ENCODE assay signal across 1 cellular context in the genomic region with DNA sequence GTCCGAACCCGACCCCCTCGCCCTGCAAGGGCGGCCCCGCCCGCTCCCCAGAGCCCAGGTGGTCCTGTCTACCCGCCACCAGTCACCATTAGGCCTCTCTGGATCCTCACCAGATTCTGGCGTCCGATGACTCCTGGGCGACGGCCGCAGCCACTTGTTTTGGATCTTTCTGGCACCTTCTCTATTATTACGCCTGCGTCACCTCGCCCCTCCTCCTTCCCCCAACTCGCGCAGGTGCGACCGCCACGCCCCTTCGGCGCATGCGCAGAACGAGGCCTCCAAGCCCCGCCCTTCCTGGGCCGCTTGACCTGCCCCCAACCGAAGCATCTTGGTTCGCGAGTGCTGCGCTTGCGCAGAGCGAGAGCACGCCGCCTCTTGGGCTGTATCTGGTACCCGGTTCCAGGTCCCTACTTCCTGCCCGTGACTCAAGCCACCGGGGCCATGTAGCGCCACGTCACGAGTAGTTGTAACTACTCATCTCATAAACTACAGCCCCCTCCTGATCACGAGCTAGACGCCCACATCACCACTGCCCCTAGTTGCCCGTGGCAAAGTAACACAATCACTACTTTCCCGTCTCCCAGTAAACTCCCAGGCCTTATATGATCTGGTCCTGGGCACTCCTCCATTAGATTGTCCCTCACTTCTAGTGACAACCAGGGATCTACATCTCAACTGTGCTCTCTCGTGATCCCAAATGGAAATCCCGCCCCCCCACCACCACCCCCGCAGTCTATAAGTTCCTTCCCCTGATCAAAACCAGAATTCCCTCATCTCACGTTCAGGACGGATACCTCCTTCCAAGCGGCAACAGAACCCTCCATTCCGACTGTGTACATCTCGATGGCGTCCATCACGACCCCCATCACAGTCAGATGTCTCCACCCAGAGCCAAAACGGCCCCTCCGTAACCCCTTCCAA.
TF ChIP-seq lines count a peak whose summit lies in the region.

A gene with protein sequence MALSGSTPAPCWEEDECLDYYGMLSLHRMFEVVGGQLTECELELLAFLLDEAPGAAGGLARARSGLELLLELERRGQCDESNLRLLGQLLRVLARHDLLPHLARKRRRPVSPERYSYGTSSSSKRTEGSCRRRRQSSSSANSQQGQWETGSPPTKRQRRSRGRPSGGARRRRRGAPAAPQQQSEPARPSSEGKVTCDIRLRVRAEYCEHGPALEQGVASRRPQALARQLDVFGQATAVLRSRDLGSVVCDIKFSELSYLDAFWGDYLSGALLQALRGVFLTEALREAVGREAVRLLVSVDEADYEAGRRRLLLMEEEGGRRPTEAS (minus strand): TSS at position 156 of the 921 bp plus-strand sequence. CDS start 670 bp downstream, outside the sequence.

TF ChIP-seq in HepG2, 621 proteins besides CTCF, POLR2A, EP300 and RAD21 (continued from another document and continues in another):
- TF ChIP-seq, protein P1, sequence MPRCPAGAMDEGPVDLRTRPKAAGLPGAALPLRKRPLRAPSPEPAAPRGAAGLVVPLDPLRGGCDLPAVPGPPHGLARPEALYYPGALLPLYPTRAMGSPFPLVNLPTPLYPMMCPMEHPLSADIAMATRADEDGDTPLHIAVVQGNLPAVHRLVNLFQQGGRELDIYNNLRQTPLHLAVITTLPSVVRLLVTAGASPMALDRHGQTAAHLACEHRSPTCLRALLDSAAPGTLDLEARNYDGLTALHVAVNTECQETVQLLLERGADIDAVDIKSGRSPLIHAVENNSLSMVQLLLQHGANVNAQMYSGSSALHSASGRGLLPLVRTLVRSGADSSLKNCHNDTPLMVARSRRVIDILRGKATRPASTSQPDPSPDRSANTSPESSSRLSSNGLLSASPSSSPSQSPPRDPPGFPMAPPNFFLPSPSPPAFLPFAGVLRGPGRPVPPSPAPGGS (CRISPR knock-in tag; IDR thresholded peaks at IDR 0.05): no peak
- TF ChIP-seq ELF3 (CRISPR knock-in tag; IDR thresholded peaks at IDR 0.05): peak; percentile 62
- TF ChIP-seq ZNF839 (CRISPR knock-in tag; IDR thresholded peaks at IDR 0.05; ENCODE audit: borderline replicate concordance): no peak
- TF ChIP-seq, protein P2, sequence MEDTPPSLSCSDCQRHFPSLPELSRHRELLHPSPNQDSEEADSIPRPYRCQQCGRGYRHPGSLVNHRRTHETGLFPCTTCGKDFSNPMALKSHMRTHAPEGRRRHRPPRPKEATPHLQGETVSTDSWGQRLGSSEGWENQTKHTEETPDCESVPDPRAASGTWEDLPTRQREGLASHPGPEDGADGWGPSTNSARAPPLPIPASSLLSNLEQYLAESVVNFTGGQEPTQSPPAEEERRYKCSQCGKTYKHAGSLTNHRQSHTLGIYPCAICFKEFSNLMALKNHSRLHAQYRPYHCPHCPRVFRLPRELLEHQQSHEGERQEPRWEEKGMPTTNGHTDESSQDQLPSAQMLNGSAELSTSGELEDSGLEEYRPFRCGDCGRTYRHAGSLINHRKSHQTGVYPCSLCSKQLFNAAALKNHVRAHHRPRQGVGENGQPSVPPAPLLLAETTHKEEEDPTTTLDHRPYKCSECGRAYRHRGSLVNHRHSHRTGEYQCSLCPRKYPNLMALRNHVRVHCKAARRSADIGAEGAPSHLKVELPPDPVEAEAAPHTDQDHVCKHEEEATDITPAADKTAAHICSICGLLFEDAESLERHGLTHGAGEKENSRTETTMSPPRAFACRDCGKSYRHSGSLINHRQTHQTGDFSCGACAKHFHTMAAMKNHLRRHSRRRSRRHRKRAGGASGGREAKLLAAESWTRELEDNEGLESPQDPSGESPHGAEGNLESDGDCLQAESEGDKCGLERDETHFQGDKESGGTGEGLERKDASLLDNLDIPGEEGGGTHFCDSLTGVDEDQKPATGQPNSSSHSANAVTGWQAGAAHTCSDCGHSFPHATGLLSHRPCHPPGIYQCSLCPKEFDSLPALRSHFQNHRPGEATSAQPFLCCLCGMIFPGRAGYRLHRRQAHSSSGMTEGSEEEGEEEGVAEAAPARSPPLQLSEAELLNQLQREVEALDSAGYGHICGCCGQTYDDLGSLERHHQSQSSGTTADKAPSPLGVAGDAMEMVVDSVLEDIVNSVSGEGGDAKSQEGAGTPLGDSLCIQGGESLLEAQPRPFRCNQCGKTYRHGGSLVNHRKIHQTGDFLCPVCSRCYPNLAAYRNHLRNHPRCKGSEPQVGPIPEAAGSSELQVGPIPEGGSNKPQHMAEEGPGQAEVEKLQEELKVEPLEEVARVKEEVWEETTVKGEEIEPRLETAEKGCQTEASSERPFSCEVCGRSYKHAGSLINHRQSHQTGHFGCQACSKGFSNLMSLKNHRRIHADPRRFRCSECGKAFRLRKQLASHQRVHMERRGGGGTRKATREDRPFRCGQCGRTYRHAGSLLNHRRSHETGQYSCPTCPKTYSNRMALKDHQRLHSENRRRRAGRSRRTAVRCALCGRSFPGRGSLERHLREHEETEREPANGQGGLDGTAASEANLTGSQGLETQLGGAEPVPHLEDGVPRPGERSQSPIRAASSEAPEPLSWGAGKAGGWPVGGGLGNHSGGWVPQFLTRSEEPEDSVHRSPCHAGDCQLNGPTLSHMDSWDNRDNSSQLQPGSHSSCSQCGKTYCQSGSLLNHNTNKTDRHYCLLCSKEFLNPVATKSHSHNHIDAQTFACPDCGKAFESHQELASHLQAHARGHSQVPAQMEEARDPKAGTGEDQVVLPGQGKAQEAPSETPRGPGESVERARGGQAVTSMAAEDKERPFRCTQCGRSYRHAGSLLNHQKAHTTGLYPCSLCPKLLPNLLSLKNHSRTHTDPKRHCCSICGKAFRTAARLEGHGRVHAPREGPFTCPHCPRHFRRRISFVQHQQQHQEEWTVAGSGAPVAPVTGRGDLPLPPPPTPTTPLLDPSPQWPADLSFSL (CRISPR knock-in tag; IDR thresholded peaks at IDR 0.05): no peak
- TF ChIP-seq, protein P3, sequence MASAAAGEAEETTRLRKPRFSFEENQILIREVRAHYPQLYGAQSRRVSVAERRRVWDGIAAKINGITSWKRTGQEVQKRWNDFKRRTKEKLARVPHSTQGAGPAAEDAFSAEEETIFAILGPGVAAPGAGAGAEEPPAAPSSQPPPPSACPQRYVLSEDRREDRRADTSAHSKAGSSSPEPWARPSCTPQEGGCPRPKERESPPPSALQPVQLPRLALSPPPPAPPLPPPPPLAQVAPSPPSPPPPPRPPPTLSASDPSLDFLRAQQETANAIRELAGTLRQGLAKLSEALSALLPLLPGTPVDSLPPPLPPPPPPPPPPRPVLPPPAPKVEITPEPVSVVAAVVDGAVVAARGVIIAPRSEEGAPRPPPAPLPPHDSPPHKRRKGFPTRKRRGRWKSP (CRISPR knock-in tag; IDR thresholded peaks at IDR 0.05): 0 out of 2 replicates have a peak, but pooled peaks have one; percentile 33
- TF ChIP-seq, protein P4, sequence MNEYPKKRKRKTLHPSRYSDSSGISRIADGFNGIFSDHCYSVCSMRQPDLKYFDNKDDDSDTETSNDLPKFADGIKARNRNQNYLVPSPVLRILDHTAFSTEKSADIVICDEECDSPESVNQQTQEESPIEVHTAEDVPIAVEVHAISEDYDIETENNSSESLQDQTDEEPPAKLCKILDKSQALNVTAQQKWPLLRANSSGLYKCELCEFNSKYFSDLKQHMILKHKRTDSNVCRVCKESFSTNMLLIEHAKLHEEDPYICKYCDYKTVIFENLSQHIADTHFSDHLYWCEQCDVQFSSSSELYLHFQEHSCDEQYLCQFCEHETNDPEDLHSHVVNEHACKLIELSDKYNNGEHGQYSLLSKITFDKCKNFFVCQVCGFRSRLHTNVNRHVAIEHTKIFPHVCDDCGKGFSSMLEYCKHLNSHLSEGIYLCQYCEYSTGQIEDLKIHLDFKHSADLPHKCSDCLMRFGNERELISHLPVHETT (CRISPR knock-in tag; conservative IDR thresholded peaks at IDR 0.05): no peak
- TF ChIP-seq ELF4 (CRISPR knock-in tag; IDR thresholded peaks at IDR 0.05; ENCODE audit: borderline replicate concordance): no peak
- no peak for TF ChIP-seq ZNF138 (CRISPR knock-in tag; IDR thresholded peaks at IDR 0.05; ENCODE audit: low read depth)
- TF ChIP-seq, protein P5, sequence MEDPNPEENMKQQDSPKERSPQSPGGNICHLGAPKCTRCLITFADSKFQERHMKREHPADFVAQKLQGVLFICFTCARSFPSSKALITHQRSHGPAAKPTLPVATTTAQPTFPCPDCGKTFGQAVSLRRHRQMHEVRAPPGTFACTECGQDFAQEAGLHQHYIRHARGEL (CRISPR knock-in tag; IDR thresholded peaks at IDR 0.05): no peak
- TF ChIP-seq, protein P6, sequence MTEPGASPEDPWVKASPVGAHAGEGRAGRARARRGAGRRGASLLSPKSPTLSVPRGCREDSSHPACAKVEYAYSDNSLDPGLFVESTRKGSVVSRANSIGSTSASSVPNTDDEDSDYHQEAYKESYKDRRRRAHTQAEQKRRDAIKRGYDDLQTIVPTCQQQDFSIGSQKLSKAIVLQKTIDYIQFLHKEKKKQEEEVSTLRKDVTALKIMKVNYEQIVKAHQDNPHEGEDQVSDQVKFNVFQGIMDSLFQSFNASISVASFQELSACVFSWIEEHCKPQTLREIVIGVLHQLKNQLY (CRISPR knock-in tag; IDR thresholded peaks at IDR 0.05): no peak
- TF ChIP-seq, protein P7, sequence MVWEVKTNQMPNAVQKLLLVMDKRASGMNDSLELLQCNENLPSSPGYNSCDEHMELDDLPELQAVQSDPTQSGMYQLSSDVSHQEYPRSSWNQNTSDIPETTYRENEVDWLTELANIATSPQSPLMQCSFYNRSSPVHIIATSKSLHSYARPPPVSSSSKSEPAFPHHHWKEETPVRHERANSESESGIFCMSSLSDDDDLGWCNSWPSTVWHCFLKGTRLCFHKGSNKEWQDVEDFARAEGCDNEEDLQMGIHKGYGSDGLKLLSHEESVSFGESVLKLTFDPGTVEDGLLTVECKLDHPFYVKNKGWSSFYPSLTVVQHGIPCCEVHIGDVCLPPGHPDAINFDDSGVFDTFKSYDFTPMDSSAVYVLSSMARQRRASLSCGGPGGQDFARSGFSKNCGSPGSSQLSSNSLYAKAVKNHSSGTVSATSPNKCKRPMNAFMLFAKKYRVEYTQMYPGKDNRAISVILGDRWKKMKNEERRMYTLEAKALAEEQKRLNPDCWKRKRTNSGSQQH (CRISPR knock-in tag; IDR thresholded peaks at IDR 0.05; ENCODE audit: low read depth): no peak
- TF ChIP-seq ZNF644 (CRISPR knock-in tag; IDR thresholded peaks at IDR 0.05; ENCODE audit: low read depth): no peak
- no peak for TF ChIP-seq ZNF615 (CRISPR knock-in tag; IDR thresholded peaks at IDR 0.05; ENCODE audit: borderline replicate concordance)
- TF ChIP-seq, protein P8, sequence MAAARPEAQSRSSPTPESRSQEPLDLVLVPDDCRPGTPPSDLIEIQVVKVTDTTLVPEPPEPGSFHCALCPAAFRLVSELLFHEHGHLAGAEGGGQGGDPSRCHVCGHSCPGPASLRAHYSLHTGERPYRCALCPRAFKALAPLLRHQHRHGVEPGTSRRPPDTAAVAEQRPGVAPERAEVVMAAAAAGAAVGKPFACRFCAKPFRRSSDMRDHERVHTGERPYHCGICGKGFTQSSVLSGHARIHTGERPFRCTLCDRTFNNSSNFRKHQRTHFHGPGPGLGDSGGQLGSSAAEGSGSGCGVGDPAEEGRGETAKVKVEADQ (CRISPR knock-in tag; IDR thresholded peaks at IDR 0.05; ENCODE audit: borderline replicate concordance): peak; percentile 47; the same call in 1 of the 2 replicates
- no peak for TF ChIP-seq TCF12 (IDR thresholded peaks at IDR 0.05)
- TF ChIP-seq TCF12 (CRISPR knock-in tag; IDR thresholded peaks at IDR 0.05): no peak
- TF ChIP-seq POLR2AphosphoS2 (IDR thresholded peaks at IDR 0.05; ENCODE audit: low read depth, low read length): no peak
- peak; percentile 14 for TF ChIP-seq ZEB1 (IDR thresholded peaks at IDR 0.05; ENCODE audit: insufficient replicate concordance, low read depth)
- TF ChIP-seq ZNF264 (CRISPR knock-in tag; IDR thresholded peaks at IDR 0.05): 0 out of 2 replicates have a peak, but pooled peaks have one; percentile 39
- TF ChIP-seq ZFX (CRISPR knock-in tag; IDR thresholded peaks at IDR 0.05; ENCODE audit: low read depth): peak; percentile 81
- no peak; the same call in 1 of the 2 replicates for TF ChIP-seq KLF9 (CRISPR knock-in tag; IDR thresholded peaks at IDR 0.05; ENCODE audit: low read depth)
- TF ChIP-seq EZH2 (conservative IDR thresholded peaks at IDR 0.05; ENCODE audit: low read depth, low read length): no peak
- TF ChIP-seq, protein P9, sequence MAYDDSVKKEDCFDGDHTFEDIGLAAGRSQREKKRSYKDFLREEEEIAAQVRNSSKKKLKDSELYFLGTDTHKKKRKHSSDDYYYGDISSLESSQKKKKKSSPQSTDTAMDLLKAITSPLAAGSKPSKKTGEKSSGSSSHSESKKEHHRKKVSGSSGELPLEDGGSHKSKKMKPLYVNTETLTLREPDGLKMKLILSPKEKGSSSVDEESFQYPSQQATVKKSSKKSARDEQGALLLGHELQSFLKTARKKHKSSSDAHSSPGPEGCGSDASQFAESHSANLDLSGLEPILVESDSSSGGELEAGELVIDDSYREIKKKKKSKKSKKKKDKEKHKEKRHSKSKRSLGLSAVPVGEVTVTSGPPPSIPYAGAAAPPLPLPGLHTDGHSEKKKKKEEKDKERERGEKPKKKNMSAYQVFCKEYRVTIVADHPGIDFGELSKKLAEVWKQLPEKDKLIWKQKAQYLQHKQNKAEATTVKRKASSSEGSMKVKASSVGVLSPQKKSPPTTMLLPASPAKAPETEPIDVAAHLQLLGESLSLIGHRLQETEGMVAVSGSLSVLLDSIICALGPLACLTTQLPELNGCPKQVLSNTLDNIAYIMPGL (CRISPR knock-in tag; IDR thresholded peaks at IDR 0.05; ENCODE audit: borderline replicate concordance in 1 of 2, low read depth in 1 of 2): peak in 1 of 2 experiments; percentile 48; a peak in 2 of 4 replicates
- TF ChIP-seq ZMYM4 (CRISPR knock-in tag; IDR thresholded peaks at IDR 0.05): peak; percentile 43
- 0 out of 2 replicates have a peak, but pooled peaks have one; percentile 28 for TF ChIP-seq ZBTB37 (CRISPR knock-in tag; IDR thresholded peaks at IDR 0.05)
- TF ChIP-seq, protein P10, sequence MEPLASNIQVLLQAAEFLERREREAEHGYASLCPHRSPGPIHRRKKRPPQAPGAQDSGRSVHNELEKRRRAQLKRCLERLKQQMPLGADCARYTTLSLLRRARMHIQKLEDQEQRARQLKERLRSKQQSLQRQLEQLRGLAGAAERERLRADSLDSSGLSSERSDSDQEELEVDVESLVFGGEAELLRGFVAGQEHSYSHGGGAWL (CRISPR knock-in tag; IDR thresholded peaks at IDR 0.05): 0 out of 2 replicates have a peak, but pooled peaks have one; percentile 28
- no peak for TF ChIP-seq KLF16 (CRISPR knock-in tag; IDR thresholded peaks at IDR 0.05)
